1 cellular context compared by ENCODE assay signal in genomic region chr17:19538095-19539039, GRCh38.
TF ChIP-seq lines count a peak whose summit lies in the region.

No MANE protein-coding gene starts in this region.

TF ChIP-seq in HepG2, 621 proteins besides CTCF, POLR2A, EP300 and RAD21 (continued from another document and continues in another):
- peak; percentile 88 for TF ChIP-seq MED8 (CRISPR knock-in tag; IDR thresholded peaks at IDR 0.05; ENCODE audit: insufficient replicate concordance)
- no peak for TF ChIP-seq ZNF562 (CRISPR knock-in tag; IDR thresholded peaks at IDR 0.05; ENCODE audit: borderline replicate concordance)
- TF ChIP-seq YEATS2 (CRISPR knock-in tag; IDR thresholded peaks at IDR 0.05; ENCODE audit: borderline replicate concordance): no peak
- TF ChIP-seq ZKSCAN5 (CRISPR knock-in tag; IDR thresholded peaks at IDR 0.05): no peak; the same call in 1 of the 2 replicates
- TF ChIP-seq RXRA (CRISPR knock-in tag; IDR thresholded peaks at IDR 0.05): peak; percentile 96
- TF ChIP-seq NFRKB (IDR thresholded peaks at IDR 0.05): no peak
- no peak for TF ChIP-seq ZNF724P (CRISPR knock-in tag; IDR thresholded peaks at IDR 0.05; ENCODE audit: borderline replicate concordance)
- no peak for TF ChIP-seq ZNF496 (CRISPR knock-in tag; IDR thresholded peaks at IDR 0.05; ENCODE audit: insufficient replicate concordance)
- TF ChIP-seq ELF4 (CRISPR knock-in tag; IDR thresholded peaks at IDR 0.05; ENCODE audit: borderline replicate concordance): 0 out of 2 replicates have a peak, but pooled peaks have one; percentile 68
- no peak for TF ChIP-seq GLI4 (CRISPR knock-in tag; IDR thresholded peaks at IDR 0.05; ENCODE audit: borderline replicate concordance)
- peak; percentile 98 for TF ChIP-seq GTF3A (CRISPR knock-in tag; conservative IDR thresholded peaks at IDR 0.05)
- no peak for TF ChIP-seq BORCS8-MEF2B (CRISPR knock-in tag; IDR thresholded peaks at IDR 0.05)
- TF ChIP-seq ADNP (CRISPR knock-in tag; IDR thresholded peaks at IDR 0.05): no peak
- TF ChIP-seq ZNF329 (CRISPR knock-in tag; IDR thresholded peaks at IDR 0.05; ENCODE audit: low read depth): peak; percentile 70; the same call in 1 of the 2 replicates
- TF ChIP-seq GABPB1 (CRISPR knock-in tag; IDR thresholded peaks at IDR 0.05): peak; percentile 48; the same call in 1 of the 2 replicates
- peak; percentile 81; the same call in 1 of the 2 replicates for TF ChIP-seq NR2F2 (IDR thresholded peaks at IDR 0.05; ENCODE audit: borderline replicate concordance, low read depth)
- peak; percentile 62; the same call in 1 of the 2 replicates for TF ChIP-seq RERE (CRISPR knock-in tag; IDR thresholded peaks at IDR 0.05; ENCODE audit: low read depth)
- TF ChIP-seq ZBTB25 (CRISPR knock-in tag; IDR thresholded peaks at IDR 0.05): peak; percentile 71; the same call in 1 of the 2 replicates
- peak; percentile 74; the same call in 1 of the 2 replicates for TF ChIP-seq STAT6 (CRISPR knock-in tag; IDR thresholded peaks at IDR 0.05; ENCODE audit: borderline replicate concordance)
- no peak for TF ChIP-seq SRSF4 (IDR thresholded peaks at IDR 0.05; ENCODE audit: low read depth, low read length, poor library complexity, severe bottlenecking)
- no peak for TF ChIP-seq HNRNPH1 (optimal IDR thresholded peaks at IDR 0.05; ENCODE audit: low read depth, low read length)
- peak; percentile 98 for TF ChIP-seq TBX2 (CRISPR knock-in tag; IDR thresholded peaks at IDR 0.05; ENCODE audit: borderline replicate concordance)
- TF ChIP-seq CEBPZ (IDR thresholded peaks at IDR 0.05; ENCODE audit: low read length): no peak
- TF ChIP-seq IRF2 (CRISPR knock-in tag; IDR thresholded peaks at IDR 0.05): peak; percentile 79; the same call in 1 of the 2 replicates
- no peak for TF ChIP-seq ZNF256 (CRISPR knock-in tag; conservative IDR thresholded peaks at IDR 0.05)
- TF ChIP-seq KDM3A (CRISPR knock-in tag; IDR thresholded peaks at IDR 0.05; ENCODE audit: low read depth): peak; percentile 39; the same call in 1 of the 2 replicates
- TF ChIP-seq TEAD3 (CRISPR knock-in tag; optimal IDR thresholded peaks at IDR 0.05; ENCODE audit: borderline replicate concordance): peak; percentile 76
- no peak for TF ChIP-seq IRF1 (CRISPR knock-in tag; IDR thresholded peaks at IDR 0.05; ENCODE audit: low read depth)
- TF ChIP-seq CAMTA2 (CRISPR knock-in tag; IDR thresholded peaks at IDR 0.05; ENCODE audit: borderline replicate concordance): no peak
- no peak for TF ChIP-seq ZNF354B (CRISPR knock-in tag; IDR thresholded peaks at IDR 0.05)
- no peak for TF ChIP-seq MTF1 (CRISPR knock-in tag; IDR thresholded peaks at IDR 0.05)
- TF ChIP-seq IKZF1 (IDR thresholded peaks at IDR 0.05): no peak
- TF ChIP-seq JUND (CRISPR knock-in tag; IDR thresholded peaks at IDR 0.05): peak; percentile 79
- TF ChIP-seq ZNF317 (CRISPR knock-in tag; IDR thresholded peaks at IDR 0.05): peak; percentile 80
- TF ChIP-seq FOSL2 (CRISPR knock-in tag; IDR thresholded peaks at IDR 0.05): peak; percentile 79
- TF ChIP-seq ZNF142 (CRISPR knock-in tag; IDR thresholded peaks at IDR 0.05): peak; percentile 54; the same call in 1 of the 2 replicates
- TF ChIP-seq ZFX (CRISPR knock-in tag; IDR thresholded peaks at IDR 0.05; ENCODE audit: low read depth): peak; percentile 60; the same call in 1 of the 2 replicates
- peak; percentile 99 for TF ChIP-seq ZNF556 (CRISPR knock-in tag; IDR thresholded peaks at IDR 0.05; ENCODE audit: borderline replicate concordance)
- TF ChIP-seq SOX13 (IDR thresholded peaks at IDR 0.05): 0 out of 2 replicates have a peak, but pooled peaks have one; percentile 54
- TF ChIP-seq SOX13 (CRISPR knock-in tag; conservative IDR thresholded peaks at IDR 0.05 in 1 of 2, IDR thresholded peaks at IDR 0.05 in 1 of 2): peak in 1 of 2 experiments; percentile 90; a peak in 2 of 4 replicates
- peak; percentile 43; the same call in 1 of the 2 replicates for TF ChIP-seq FOXJ3 (CRISPR knock-in tag; IDR thresholded peaks at IDR 0.05; ENCODE audit: borderline replicate concordance)
- TF ChIP-seq GTF2F1 (IDR thresholded peaks at IDR 0.05; ENCODE audit: low read length): no peak
- 0 out of 2 replicates have a peak, but pooled peaks have one; percentile 21 for TF ChIP-seq ZNF879 (CRISPR knock-in tag; IDR thresholded peaks at IDR 0.05)
- TF ChIP-seq GPN1 (CRISPR knock-in tag; IDR thresholded peaks at IDR 0.05; ENCODE audit: borderline replicate concordance): no peak
- no peak for TF ChIP-seq GZF1 (CRISPR knock-in tag; IDR thresholded peaks at IDR 0.05)
